12 cellular contexts compared by ENCODE assay signal in genomic region chr20:12166053-12166717, GRCh38.
A peak's percentile ranks its signal among the peaks of the same experiment; 100 is the strongest.
DNase-seq lines count a peak whose midpoint lies in the region; ATAC-seq, FAIRE-seq and TF ChIP-seq lines count a peak whose summit lies in the region.
"Had no signal": no experiment of that assay in that cellular context is flagged by ENCODE, and none has a peak within 500 bp of the region (broad histone marks: within the 10 kb centered on the region; RNA-seq: fewer than 3 reads in every experiment).

No MANE protein-coding gene starts in this region.

- FAIRE-seq in endometrium (lab: Jason Lieb, UNC) = peak; percentile 78

- no peaks in the 10 kb centered on the region for H3K27me3 Mint-ChIP-seq in neural crest cell (ENCODE audit: low read depth)

- DNase-seq in AG20443 (ENCODE audit: low spot score) = peak; percentile 79
- DNase-seq in NOMO-1 (lab: John Stamatoyannopoulos, UW; ENCODE audit: unreplicated experiment in 2 of 2) = peak; percentile 17 to 53
- DNase-seq in neural crest cell (ENCODE audit: low read depth, low spot score) = no peak
- DNase-seq in hippocampal formation (lab: John Stamatoyannopoulos, UW) = no peak
- DNase-seq: activated T-cell treated with anti-CD3 and anti-CD28 coated beads, Interleukin-2, amount 50 U/mL, for 48 hours; Caco-2; endodermal cell; SW 1271 had no signal

- TF ChIP-seq CTCF in neural crest cell (conservative IDR thresholded peaks at IDR 0.05) = no peak

- H3K4me1 Mint-ChIP-seq in neural crest cell = no peaks in the 10 kb centered on the region
- H3K4me1 Mint-ChIP-seq: endodermal cell had no signal

- peak overlapping the region; percentile 74 for H3K27ac Mint-ChIP-seq in neural crest cell (ENCODE audit: unreplicated experiment)
- H3K27ac Mint-ChIP-seq: endodermal cell had no signal

- H3K36me3 Mint-ChIP-seq in neural crest cell (ENCODE audit: low read depth) = peaks cover 3% of the 10 kb centered on the region

- no peak overlapping the region for H3K4me3 Mint-ChIP-seq in neural crest cell
- H3K4me3 Mint-ChIP-seq: endodermal cell had no signal

- H3K9me3 Mint-ChIP-seq in neural crest cell = peaks cover 15% of the 10 kb centered on the region

- ATAC-seq in GM18868 (IDR thresholded peaks at IDR 0.05; ENCODE audit: unreplicated experiment) (no peak), HG03442 (IDR thresholded peaks at IDR 0.05; ENCODE audit: unreplicated experiment) (no peak), HG02623 (IDR thresholded peaks at IDR 0.05; ENCODE audit: unreplicated experiment) (no peak)

Comparison
In these comparisons a context has a peak if more than half of its experiments do, and no peak if none do; other contexts are left out.
1. DNase-seq: peak in AG20443 (single experiment) and NOMO-1 (2 of 2); none in neural crest cell (single experiment) and hippocampal formation (0 of 2).